ENCODE assay signal across 4 cellular contexts in genomic region chr10:67553266-67553665, GRCh38.
"Had no signal": no experiment of that assay in that cellular context is flagged by ENCODE, and none has a peak within 500 bp of the region (broad histone marks: within the 10 kb centered on the region; RNA-seq: fewer than 3 reads in every experiment).

No MANE protein-coding gene starts in this region.

- H2AFZ ChIP-seq: GM23338 had no signal

- H3K4me2 ChIP-seq: GM23338 had no signal

- H3K4me3 ChIP-seq: GM23338 had no signal

- ATAC-seq: GM23338 had no signal

- DNase-seq: H9, HCEC 1CT, KBM-7 had no signal
